12 cellular contexts compared by ENCODE assay signal in genomic region chr16:58256108-58256507, GRCh38. TPM values are rescaled to one million over a fixed set of nuclear protein-coding genes. Genes with fewer than 3 reads are reported as not detected.
"Had no signal": no experiment of that assay in that cellular context is flagged by ENCODE, and none has a peak within 500 bp of the region (broad histone marks: within the 10 kb centered on the region; RNA-seq: fewer than 3 reads in every experiment).

No MANE protein-coding gene starts in this region.

- FAIRE-seq: H1, H54 had no signal

- H2AFZ ChIP-seq: GM23248, GM23338 had no signal

- H3K4me1 ChIP-seq: HAP-1 had no signal

- H3K4me3 ChIP-seq: GM23248, GM23338, HAP-1 had no signal

- H3K36me3 ChIP-seq: HAP-1 had no signal

- H3K9ac ChIP-seq: GM23248 had no signal

- ATAC-seq: GM23338, HCT116 had no signal

- H3K4me2 ChIP-seq: GM23338 had no signal

- DNase-seq: GM23248, GOT3, H7, H9, HCEC 1CT, HFFc6 had no signal

- H3K27ac ChIP-seq: GM23248 had no signal

- H3K9me3 ChIP-seq: HAP-1 had no signal

RNA-seq across cellular contexts. Expression of gene PRSS54, which starts 38.7 kb away (rescaled TPM):
- total RNA-seq: GM23248, GM23338, H1, H4, H7, H9, HFFc6 had no signal
- polyA plus RNA-seq: GM23248, GM23338, H1 had no signal
